Comparison of ENCODE assay signal across 8 cellular contexts in genomic region chr15:65376767-65377104, GRCh38. TPM values are rescaled to one million over a fixed set of nuclear protein-coding genes. Genes with fewer than 3 reads are reported as not detected.
A peak's percentile ranks its signal among the peaks of the same experiment; 100 is the strongest.
DNase-seq lines count a peak whose midpoint lies in the region; ATAC-seq and TF ChIP-seq lines count a peak whose summit lies in the region.

No MANE protein-coding gene starts in this region.

- H3K36me3 ChIP-seq in body of pancreas (replicated peaks in 1 of 2; ENCODE audit: insufficient read depth in 1 of 2, low read depth in 2 of 2) = no peaks in the 10 kb centered on the region
- no peaks in the 10 kb centered on the region for H3K36me3 ChIP-seq in liver (ENCODE audit: control insufficient read depth in 4 of 4, insufficient read depth in 3 of 4, low read depth in 1 of 4, low read length in 3 of 4)
- no peaks in the 10 kb centered on the region for H3K36me3 ChIP-seq in transverse colon

- no peak for TF ChIP-seq EP300 in transverse colon (IDR thresholded peaks at IDR 0.05; ENCODE audit: low read depth)

- DNase-seq in activated CD4-positive, alpha-beta T cell treated with anti-CD3 and anti-CD28 coated beads for 48 hours = peak; percentile 24
- no peak for DNase-seq in activated CD4-positive, alpha-beta T cell treated with anti-CD3 and anti-CD28 coated beads, Interleukin-2, amount 50 U/mL, for 1 hour
- DNase-seq in body of pancreas = peak in 1 of 4 donors; percentile 15
- DNase-seq in transverse colon = no peak
- DNase-seq in GM10266 (ENCODE audit: extremely low spot score) = no peak
- no peak for DNase-seq in kidney glomerular epithelial cell (lab: John Stamatoyannopoulos, UW)

- H3K4me1 ChIP-seq in body of pancreas (peaks cover 15% of the 10 kb centered on the region), liver (ENCODE audit: control insufficient read depth in 4 of 4, insufficient read depth in 4 of 4, low read length in 3 of 4) (peaks cover 6 to 19% (median 9%) of the 10 kb centered on the region in 4 donors), transverse colon (peaks cover 0 to 21% (median 12%) of the 10 kb centered on the region in 4 donors)

- H3K4me3 ChIP-seq in body of pancreas (peak overlapping the region in 1 of 2 donors; percentile 13), liver (ENCODE audit: low read depth in 1 of 3, low read length in 3 of 3) (peak overlapping the region in 2 of 3 donors; percentile 0 to 64), transverse colon (peak overlapping the region in 3 of 4 donors; percentile 36 to 59 (median 41))

- no peak for TF ChIP-seq CTCF in body of pancreas (IDR thresholded peaks at IDR 0.05)
- no peak for TF ChIP-seq CTCF in liver (IDR thresholded peaks at IDR 0.05; ENCODE audit: low read depth, low read length, missing input control)
- no peak for TF ChIP-seq CTCF in transverse colon (IDR thresholded peaks at IDR 0.05)
- TF ChIP-seq CTCF in GM10266 (IDR thresholded peaks at IDR 0.05; ENCODE audit: control insufficient read depth, insufficient read depth, low read depth, missing control alignments) = no peak

- ATAC-seq in body of pancreas (peak; percentile 38), HG02588 (IDR thresholded peaks at IDR 0.05; ENCODE audit: unreplicated experiment) (no peak)

- TF ChIP-seq POLR2A in body of pancreas (IDR thresholded peaks at IDR 0.05) (no peak), transverse colon (IDR thresholded peaks at IDR 0.05) (no peak)

- intact Hi-C loops in body of pancreas (cut with DNase I) (no loop called here), transverse colon (cut with DNase I; ENCODE audit: low total_unique reads) (no loop called here)

- H3K9me3 ChIP-seq in body of pancreas (no peaks in the 10 kb centered on the region), liver (ENCODE audit: control insufficient read depth in 4 of 4, low read length in 3 of 4) (no peaks in the 10 kb centered on the region), transverse colon (no peaks in the 10 kb centered on the region)

- no peak overlapping the region for H3K27ac ChIP-seq in body of pancreas
- no peak overlapping the region for H3K27ac ChIP-seq in liver (ENCODE audit: low read depth in 1 of 2, low read length in 2 of 2)
- H3K27ac ChIP-seq in transverse colon = no peak overlapping the region

- 1 to 5% methylated on average over 4 to 21 of the region's 21 CpGs for WGBS in body of pancreas, 2 donors
- 4% methylated on average over 21 of the region's 21 CpGs for WGBS in liver
- 0% methylated on average over 3 to 13 of the region's 21 CpGs for WGBS in transverse colon (ENCODE audit: low coverage in 1 of 2), 2 donors

- H3K27me3 ChIP-seq in body of pancreas (peaks cover 0 to 5% of the 10 kb centered on the region in 2 donors), liver (ENCODE audit: control insufficient read depth in 4 of 4, insufficient read depth in 4 of 4, low read length in 3 of 4) (peaks cover 0 to 15% (median 4%) of the 10 kb centered on the region in 4 donors), transverse colon (peaks cover 92% of the 10 kb centered on the region)

- in situ Hi-C loops in transverse colon (cut with MboI; ENCODE audit: low pct_ligation_motif_present in 1 of 4, low pct_unique_long_range_greater_than_20kb in 1 of 4, low sequenced_read_pairs in 3 of 4) = no loop called here

- TF ChIP-seq RAD21 in liver (IDR thresholded peaks at IDR 0.05) = no peak

- H3K9ac ChIP-seq in liver (ENCODE audit: low read depth in 1 of 2, low read length in 2 of 2) = no peak overlapping the region

TF ChIP-seq in liver, 16 proteins besides CTCF, POLR2A, EP300 and RAD21:
- TF ChIP-seq NR2F2 (IDR thresholded peaks at IDR 0.05) (no peak), SP1 (IDR thresholded peaks at IDR 0.05) (no peak), FOXA1 (IDR thresholded peaks at IDR 0.05) (no peak), YY1 (IDR thresholded peaks at IDR 0.05) (no peak), RXRA (IDR thresholded peaks at IDR 0.05) (no peak), EGR1 (IDR thresholded peaks at IDR 0.05; ENCODE audit: low read depth in 2 of 2) (no peak), JUND (IDR thresholded peaks at IDR 0.05) (no peak), FOXA2 (IDR thresholded peaks at IDR 0.05) (no peak), TAF1 (conservative IDR thresholded peaks at IDR 0.05) (no peak)
- TF ChIP-seq, protein P1, sequence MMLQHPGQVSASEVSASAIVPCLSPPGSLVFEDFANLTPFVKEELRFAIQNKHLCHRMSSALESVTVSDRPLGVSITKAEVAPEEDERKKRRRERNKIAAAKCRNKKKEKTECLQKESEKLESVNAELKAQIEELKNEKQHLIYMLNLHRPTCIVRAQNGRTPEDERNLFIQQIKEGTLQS (IDR thresholded peaks at IDR 0.05) = no peak
- TF ChIP-seq, protein P2, sequence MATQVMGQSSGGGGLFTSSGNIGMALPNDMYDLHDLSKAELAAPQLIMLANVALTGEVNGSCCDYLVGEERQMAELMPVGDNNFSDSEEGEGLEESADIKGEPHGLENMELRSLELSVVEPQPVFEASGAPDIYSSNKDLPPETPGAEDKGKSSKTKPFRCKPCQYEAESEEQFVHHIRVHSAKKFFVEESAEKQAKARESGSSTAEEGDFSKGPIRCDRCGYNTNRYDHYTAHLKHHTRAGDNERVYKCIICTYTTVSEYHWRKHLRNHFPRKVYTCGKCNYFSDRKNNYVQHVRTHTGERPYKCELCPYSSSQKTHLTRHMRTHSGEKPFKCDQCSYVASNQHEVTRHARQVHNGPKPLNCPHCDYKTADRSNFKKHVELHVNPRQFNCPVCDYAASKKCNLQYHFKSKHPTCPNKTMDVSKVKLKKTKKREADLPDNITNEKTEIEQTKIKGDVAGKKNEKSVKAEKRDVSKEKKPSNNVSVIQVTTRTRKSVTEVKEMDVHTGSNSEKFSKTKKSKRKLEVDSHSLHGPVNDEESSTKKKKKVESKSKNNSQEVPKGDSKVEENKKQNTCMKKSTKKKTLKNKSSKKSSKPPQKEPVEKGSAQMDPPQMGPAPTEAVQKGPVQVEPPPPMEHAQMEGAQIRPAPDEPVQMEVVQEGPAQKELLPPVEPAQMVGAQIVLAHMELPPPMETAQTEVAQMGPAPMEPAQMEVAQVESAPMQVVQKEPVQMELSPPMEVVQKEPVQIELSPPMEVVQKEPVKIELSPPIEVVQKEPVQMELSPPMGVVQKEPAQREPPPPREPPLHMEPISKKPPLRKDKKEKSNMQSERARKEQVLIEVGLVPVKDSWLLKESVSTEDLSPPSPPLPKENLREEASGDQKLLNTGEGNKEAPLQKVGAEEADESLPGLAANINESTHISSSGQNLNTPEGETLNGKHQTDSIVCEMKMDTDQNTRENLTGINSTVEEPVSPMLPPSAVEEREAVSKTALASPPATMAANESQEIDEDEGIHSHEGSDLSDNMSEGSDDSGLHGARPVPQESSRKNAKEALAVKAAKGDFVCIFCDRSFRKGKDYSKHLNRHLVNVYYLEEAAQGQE (IDR thresholded peaks at IDR 0.05) = no peak
TF ChIP-seq in liver: peak in this region for 0.

RNA-seq across cellular contexts. Expression of gene IGDCC3, which starts 1.1 kb away (rescaled TPM):
- total RNA-seq in body of pancreas = not detected
- total RNA-seq in liver = 1 to 10 TPM in 1 of 2 donors, not detected in 1; 1.5 TPM
- not detected for polyA plus RNA-seq in liver
- total RNA-seq in transverse colon = not detected

RNA-seq across cellular contexts. Expression of gene IGDCC4, which starts 46.0 kb away (rescaled TPM):
- 1 to 10 TPM in 1 of 2 donors, under 1 TPM in 1; 0.26 to 2.6 TPM for total RNA-seq in body of pancreas
- 1 to 10 TPM in 1 of 2 donors, under 1 TPM in 1; under 0.01 to 6.1 TPM for total RNA-seq in liver
- polyA plus RNA-seq in liver = not detected
- total RNA-seq in transverse colon = under 1 TPM in 3 of 4 donors, not detected in 1; 0.16 to 0.80 (median 0.55) TPM
